Comparison of ENCODE assay signal across 24 cellular contexts in genomic region chr22:47839586-47840245, GRCh38.
"Had no signal": no experiment of that assay in that cellular context is flagged by ENCODE, and none has a peak within 500 bp of the region (broad histone marks: within the 10 kb centered on the region; RNA-seq: fewer than 3 reads in every experiment).

No MANE protein-coding gene starts in this region.

- H3K9me3 Mint-ChIP-seq: activated CD4-positive, alpha-beta memory T cell treated with anti-CD3 and anti-CD28 coated beads, Interleukin-2, amount 10 ng/mL, durations not matched to agents 7 days and 5 days; activated naive CD4-positive, alpha-beta T cell treated with anti-CD3 and anti-CD28 coated beads for 36 hours; activated naive CD8-positive, alpha-beta T cell treated with anti-CD3 and anti-CD28 coated beads, Interleukin-2, amount 10 ng/mL, durations not matched to agents 7 days and 5 days; activated T-cell treated with anti-CD3 and anti-CD28 coated beads, Interleukin-2, amount 50 U/mL, for 72 hours; dendritic cell treated with granulocyte-macrophage colony-stimulating factor and Interleukin-4, amounts not matched to agents 40 ng/mL and 50 ng/mL, for 4 days; natural killer cell treated with Interleukin-12 subunit alpha and Interleukin-12 subunit beta and Interleukin-15 and Interleukin-18, amount 100 ng/mL, for 72 hours; T-helper 1 cell treated with Interleukin-12 subunit alpha and Interleukin-12 subunit beta and Interleukin-4 antibody, amounts not matched to agents 30 μg/mL and 1 μg/mL, for 36 hours had no signal

- H3K4me3 ChIP-seq: right lobe of liver, upper lobe of left lung had no signal

- H3K9ac ChIP-seq: parathyroid adenoma had no signal

- DNase-seq: activated CD4-positive, alpha-beta memory T cell treated with anti-CD3 and anti-CD28 coated beads, Interleukin-2, amount 10 ng/mL, durations not matched to agents 7 days and 5 days; activated CD4-positive, alpha-beta T cell treated with anti-CD3 and anti-CD28 coated beads for 48 hours; activated CD4-positive, CD25-positive, alpha-beta regulatory T cell; activated effector memory CD4-positive, alpha-beta T cell treated with Interleukin-2 at 50 U/mL for 16 hours; activated naive CD4-positive, alpha-beta T cell treated with anti-CD3 and anti-CD28 coated beads for 36 hours; activated naive CD8-positive, alpha-beta T cell treated with anti-CD3 and anti-CD28 coated beads, Interleukin-2, amount 10 ng/mL, durations not matched to agents 7 days and 5 days; activated T-cell treated with anti-CD3 and anti-CD28 coated beads, Interleukin-2, amount 50 U/mL, for 72 hours; amniotic stem cell; effector CD8-positive, alpha-beta T cell; erythroblast; foreskin melanocyte; kidney glomerular epithelial cell; left ventricle myocardium superior; mammary epithelial cell; midbrain; right lobe of liver; stimulated activated CD4-positive, alpha-beta T cell treated with anti-CD3 and anti-CD28 coated beads, Interleukin-4, amount 100 ng/mL, for 1 hour; stimulated activated naive CD4-positive, alpha-beta T cell treated with Interleukin-2 at 50 U/mL for 16 hours; T1000 had no signal

- H3K27me3 Mint-ChIP-seq: activated CD4-positive, alpha-beta memory T cell treated with anti-CD3 and anti-CD28 coated beads, Interleukin-2, amount 10 ng/mL, durations not matched to agents 7 days and 5 days; dendritic cell treated with granulocyte-macrophage colony-stimulating factor and Interleukin-4, amounts not matched to agents 40 ng/mL and 50 ng/mL, for 4 days had no signal

- H3K4me3 Mint-ChIP-seq: activated CD4-positive, alpha-beta memory T cell treated with anti-CD3 and anti-CD28 coated beads, Interleukin-2, amount 10 ng/mL, durations not matched to agents 7 days and 5 days; activated naive CD4-positive, alpha-beta T cell treated with anti-CD3 and anti-CD28 coated beads for 36 hours; activated naive CD8-positive, alpha-beta T cell treated with anti-CD3 and anti-CD28 coated beads, Interleukin-2, amount 10 ng/mL, durations not matched to agents 7 days and 5 days; activated T-cell treated with anti-CD3 and anti-CD28 coated beads, Interleukin-2, amount 50 U/mL, for 72 hours; dendritic cell treated with granulocyte-macrophage colony-stimulating factor and Interleukin-4, amounts not matched to agents 40 ng/mL and 50 ng/mL, for 4 days; natural killer cell treated with Interleukin-12 subunit alpha and Interleukin-12 subunit beta and Interleukin-15 and Interleukin-18, amount 100 ng/mL, for 72 hours; T-helper 1 cell treated with Interleukin-12 subunit alpha and Interleukin-12 subunit beta and Interleukin-4 antibody, amounts not matched to agents 30 μg/mL and 1 μg/mL, for 36 hours had no signal

- H3K4me1 Mint-ChIP-seq: activated CD4-positive, alpha-beta memory T cell treated with anti-CD3 and anti-CD28 coated beads, Interleukin-2, amount 10 ng/mL, durations not matched to agents 7 days and 5 days; activated naive CD8-positive, alpha-beta T cell treated with anti-CD3 and anti-CD28 coated beads, Interleukin-2, amount 10 ng/mL, durations not matched to agents 7 days and 5 days had no signal

- H3K27ac Mint-ChIP-seq: activated CD4-positive, alpha-beta memory T cell treated with anti-CD3 and anti-CD28 coated beads, Interleukin-2, amount 10 ng/mL, durations not matched to agents 7 days and 5 days; activated naive CD4-positive, alpha-beta T cell treated with anti-CD3 and anti-CD28 coated beads for 36 hours; activated naive CD8-positive, alpha-beta T cell treated with anti-CD3 and anti-CD28 coated beads, Interleukin-2, amount 10 ng/mL, durations not matched to agents 7 days and 5 days; activated T-cell treated with anti-CD3 and anti-CD28 coated beads, Interleukin-2, amount 50 U/mL, for 72 hours; dendritic cell treated with granulocyte-macrophage colony-stimulating factor and Interleukin-4, amounts not matched to agents 40 ng/mL and 50 ng/mL, for 4 days; natural killer cell treated with Interleukin-12 subunit alpha and Interleukin-12 subunit beta and Interleukin-15 and Interleukin-18, amount 100 ng/mL, for 72 hours; T-helper 1 cell treated with Interleukin-12 subunit alpha and Interleukin-12 subunit beta and Interleukin-4 antibody, amounts not matched to agents 30 μg/mL and 1 μg/mL, for 36 hours had no signal

- H3K36me3 ChIP-seq: right lobe of liver, upper lobe of left lung had no signal

- H3K27me3 ChIP-seq: upper lobe of left lung had no signal

- H2AFZ ChIP-seq: parathyroid adenoma had no signal

- H3K79me2 ChIP-seq: parathyroid adenoma had no signal

- H3K4me1 ChIP-seq: parathyroid adenoma, right lobe of liver, upper lobe of left lung had no signal

- ATAC-seq: activated T-cell treated with anti-CD3 and anti-CD28 coated beads, Interleukin-2, amount 50 U/mL, for 72 hours; left ventricle myocardium superior; natural killer cell treated with Interleukin-12 subunit alpha and Interleukin-12 subunit beta and Interleukin-15 and Interleukin-18, amount 100 ng/mL, for 72 hours; right lobe of liver had no signal

- H3K36me3 Mint-ChIP-seq: activated naive CD8-positive, alpha-beta T cell treated with anti-CD3 and anti-CD28 coated beads, Interleukin-2, amount 10 ng/mL, durations not matched to agents 7 days and 5 days; natural killer cell treated with Interleukin-12 subunit alpha and Interleukin-12 subunit beta and Interleukin-15 and Interleukin-18, amount 100 ng/mL, for 72 hours had no signal

- H3K27ac ChIP-seq: parathyroid adenoma, right lobe of liver, upper lobe of left lung had no signal

- H3K9me3 ChIP-seq: right lobe of liver, upper lobe of left lung had no signal
